Comparison of ENCODE assay signal across 1 cellular context in the genomic region with DNA sequence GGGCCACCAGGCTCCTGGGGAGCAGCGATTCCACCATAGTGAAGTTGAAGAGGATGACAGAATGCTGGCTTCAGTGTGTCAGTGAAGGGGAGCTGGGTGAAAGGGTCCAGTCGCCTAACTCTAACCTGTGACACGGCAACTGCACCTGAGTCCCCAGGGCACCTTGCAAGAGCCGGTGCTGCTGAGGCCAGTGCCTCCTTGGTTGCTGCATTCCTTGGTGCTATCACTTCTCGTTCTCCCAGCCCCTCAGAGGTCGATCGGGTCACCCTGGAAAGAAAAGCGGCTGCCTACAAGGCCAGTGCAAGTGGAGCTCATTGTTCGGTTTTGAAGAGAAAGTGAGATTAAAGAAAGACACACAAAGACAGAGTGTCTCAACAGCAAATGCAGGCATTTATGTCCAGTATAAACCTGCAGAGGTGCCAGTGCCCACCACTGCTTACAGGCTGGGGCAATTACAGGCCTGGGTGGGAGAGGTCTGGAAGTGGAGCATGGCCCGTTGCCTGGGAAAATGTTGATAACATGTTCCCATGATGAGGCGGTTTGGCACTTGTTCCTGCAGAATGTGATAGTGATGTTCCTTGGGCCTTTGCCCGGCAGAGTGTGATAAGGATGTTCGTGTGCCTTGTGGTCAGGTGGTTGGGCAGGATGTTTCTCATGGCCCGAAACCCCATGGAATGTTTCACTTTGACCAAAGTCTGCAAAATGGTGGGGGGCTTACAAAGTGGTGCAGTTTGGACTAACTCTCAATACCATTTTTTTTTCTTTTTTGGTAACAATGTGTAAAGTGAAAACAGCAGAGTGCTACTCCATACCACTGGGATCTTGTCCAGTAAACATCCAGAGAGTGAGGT.
TF ChIP-seq lines count a peak whose summit lies in the region.

No MANE protein-coding gene starts in this region.

TF ChIP-seq in IMR-90, 13 proteins besides CTCF, POLR2A, EP300 and RAD21:
- TF ChIP-seq RFX5 (IDR thresholded peaks at IDR 0.05; ENCODE audit: low read depth, low read length) (no peak), BHLHE40 (IDR thresholded peaks at IDR 0.05; ENCODE audit: low read depth, low read length) (peak; percentile 24; the same call in 1 of the 2 replicates)
